23 cellular contexts compared by ENCODE assay signal in the genomic region with DNA sequence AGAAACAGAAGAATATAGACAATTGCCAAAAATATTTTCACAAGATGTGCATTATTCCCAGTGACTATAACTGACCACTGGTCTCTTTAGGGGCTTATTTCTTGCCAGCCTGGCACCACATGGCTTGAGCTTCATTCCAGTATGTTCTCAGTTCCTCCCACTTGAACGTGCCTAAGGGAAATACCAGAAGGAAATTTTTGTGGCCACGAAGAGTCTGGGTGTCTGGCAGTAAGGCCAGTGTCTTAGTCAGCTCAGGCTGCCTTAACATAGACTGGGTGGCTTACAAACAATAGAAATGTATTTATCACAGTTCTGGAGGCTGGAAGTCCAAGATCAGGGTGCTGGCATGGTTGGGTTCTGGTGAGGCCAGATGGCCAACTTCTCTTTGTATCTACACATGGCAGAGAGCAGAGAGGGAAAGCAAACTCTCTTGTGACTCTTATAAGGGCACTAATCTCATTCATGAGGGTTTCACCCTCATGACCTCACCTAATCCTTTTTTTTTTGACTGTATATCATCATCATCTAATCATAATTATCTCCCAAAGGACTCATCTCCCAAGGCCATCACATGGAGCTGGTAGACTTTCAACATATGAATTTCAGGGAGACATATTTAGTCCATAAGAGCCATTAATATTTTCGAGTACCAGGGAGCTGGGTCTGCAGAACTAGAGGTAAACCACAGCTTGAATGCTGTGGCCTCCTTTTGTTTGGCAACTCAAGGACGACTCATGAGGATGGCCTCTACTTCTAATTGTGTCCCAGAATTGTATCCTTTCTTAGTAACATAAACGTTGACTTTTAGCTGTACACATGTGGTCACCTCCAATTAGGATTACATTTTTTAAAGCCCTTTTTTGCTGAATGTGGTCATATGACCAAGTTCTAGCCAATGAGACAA. TPM values are rescaled to one million over a fixed set of nuclear protein-coding genes. Genes with fewer than 3 reads are reported as not detected.
DNase-seq lines count a peak whose midpoint lies in the region; ATAC-seq, FAIRE-seq and TF ChIP-seq lines count a peak whose summit lies in the region.
"Had no signal": no experiment of that assay in that cellular context is flagged by ENCODE, and none has a peak within 500 bp of the region (broad histone marks: within the 10 kb centered on the region; RNA-seq: fewer than 3 reads in every experiment).

No MANE protein-coding gene starts in this region.

- DNase-seq in AG04449 (ENCODE audit: low read depth, low spot score), result peak; percentile 16
- peak; percentile 51 for DNase-seq in IMR-90
- DNase-seq in bronchial epithelial cell (ENCODE audit: low read depth), result peak; percentile 61
- DNase-seq in keratinocyte (ENCODE audit: low read depth, low spot score), result no peak
- DNase-seq in left colon, result no peak
- no peak for DNase-seq in endothelial cell (ENCODE audit: low spot score)
- DNase-seq in GM12892 (ENCODE audit: insufficient read length), result no peak
- no peak for DNase-seq in DMS 273 (lab: John Stamatoyannopoulos, UW; ENCODE audit: unreplicated experiment)
- DNase-seq: activated CD4-positive, alpha-beta T cell treated with anti-CD3 and anti-CD28 coated beads, Interleukin-2, amount 10 ng/mL, durations not matched to agents 7 days and 5 days; activated gamma-delta T cell; adrenal gland; DMS 273 treated with DMSO at 0.1 percent for 48 hours; effector CD8-positive, alpha-beta T cell; NCI-H1105 treated with DMSO at 0.1 percent for 48 hours; NCI-H526; stimulated activated CD4-positive, alpha-beta T cell treated with anti-CD3 and anti-CD28 coated beads, Interleukin-12 subunit alpha, Interleukin-12 subunit beta, amount 100 ng/mL, for 4 hours had no signal

- no peak overlapping the region for H3K9ac ChIP-seq in IMR-90 (ENCODE audit: low read depth, low read length)
- H3K9ac ChIP-seq in keratinocyte (ENCODE audit: control insufficient read depth, extremely low read depth, insufficient read depth, low read length), result no peak overlapping the region
- H3K9ac ChIP-seq: KMS-11 had no signal

- H3K4me1 Mint-ChIP-seq in endothelial cell (ENCODE audit: unreplicated experiment), result peaks cover 3% of the 10 kb centered on the region
- H3K4me1 Mint-ChIP-seq: activated CD4-positive, alpha-beta T cell treated with anti-CD3 and anti-CD28 coated beads, Interleukin-2, amount 10 ng/mL, durations not matched to agents 7 days and 5 days; mesothelial cell of epicardium had no signal

- peaks cover 3% of the 10 kb centered on the region for H3K27me3 Mint-ChIP-seq in endothelial cell (ENCODE audit: unreplicated experiment)

- H3K27ac Mint-ChIP-seq in endothelial cell (ENCODE audit: unreplicated experiment), result no peak overlapping the region
- H3K27ac Mint-ChIP-seq: activated CD4-positive, alpha-beta T cell treated with anti-CD3 and anti-CD28 coated beads, Interleukin-2, amount 10 ng/mL, durations not matched to agents 7 days and 5 days; mesothelial cell of epicardium had no signal

- H3K4me3 ChIP-seq in AG04449 (ENCODE audit: low read depth, low read length) (no peak overlapping the region), IMR-90 (ENCODE audit: insufficient read depth, low read depth, low read length) (no peak overlapping the region), bronchial epithelial cell (ENCODE audit: low read depth, low read length) (no peak overlapping the region), keratinocyte (ENCODE audit: control insufficient read depth in 2 of 3, extremely low read depth in 1 of 3, insufficient read depth in 2 of 3, low read depth in 1 of 3, low read length in 3 of 3) (no peak overlapping the region)
- H3K4me3 ChIP-seq: adrenal gland, hepatocyte, vagina had no signal

- FAIRE-seq in bronchial epithelial cell (lab: Jason Lieb, UNC), result no peak
- FAIRE-seq in keratinocyte (lab: Jason Lieb, UNC), result peak; percentile 56
- no peak for FAIRE-seq in GM12892 (lab: Jason Lieb, UNC)

- H3K9me3 ChIP-seq in IMR-90 (ENCODE audit: control insufficient read depth, insufficient read depth, low read length) (peaks cover 3% of the 10 kb centered on the region; the same call in 1 of the 2 replicates), keratinocyte (ENCODE audit: control insufficient read depth, low read depth, low read length) (peaks cover 2% of the 10 kb centered on the region)
- H3K9me3 ChIP-seq: adrenal gland, vagina had no signal

- H2AFZ ChIP-seq in IMR-90 (replicated peaks; ENCODE audit: low read length, poor library complexity) (no peak overlapping the region), keratinocyte (ENCODE audit: control insufficient read depth, low read length) (no peak overlapping the region)
- H2AFZ ChIP-seq: hepatocyte had no signal

- peaks cover 2% of the 10 kb centered on the region; the same call in 1 of the 2 replicates for H3K27me3 ChIP-seq in IMR-90 (ENCODE audit: control insufficient read depth, insufficient read depth, low read length)
- H3K27me3 ChIP-seq in bronchial epithelial cell (ENCODE audit: control insufficient read depth, insufficient read depth, low read length), result peaks cover 3% of the 10 kb centered on the region
- H3K27me3 ChIP-seq in keratinocyte (ENCODE audit: control insufficient read depth, extremely low read depth, insufficient read depth, low read length), result peaks cover 10% of the 10 kb centered on the region
- H3K27me3 ChIP-seq: vagina had no signal

- H3K56ac ChIP-seq in IMR-90 (ENCODE audit: extremely low read depth, insufficient read depth, low read length), result no peak overlapping the region

- CTCF ChIA-PET in AG04449 (lab: Yijun Ruan, JAX), result no interaction called here
- CTCF ChIA-PET in IMR-90 (lab: Yijun Ruan, JAX), result interaction anchor here (1.0 kb wide), 2 partner anchors 153 to 154 kb away, joined by 4 to 10 read pairs; no protein-coding TSS in a partner anchor

- H2BK5ac ChIP-seq in IMR-90 (ENCODE audit: low read depth, low read length, poor library complexity, severe bottlenecking), result no peak overlapping the region

- no peak overlapping the region for H2BK20ac ChIP-seq in IMR-90 (ENCODE audit: low read depth, low read length)

- no peak overlapping the region for H3K4ac ChIP-seq in IMR-90 (ENCODE audit: low read depth, low read length)

- no peaks in the 10 kb centered on the region for H3K9me1 ChIP-seq in IMR-90 (ENCODE audit: insufficient read depth, low read length)
- H3K9me1 ChIP-seq in keratinocyte (ENCODE audit: control insufficient read depth, extremely low read depth, insufficient read depth, low read length), result no peaks in the 10 kb centered on the region

- no peak for TF ChIP-seq RAD21 in IMR-90 (IDR thresholded peaks at IDR 0.05; ENCODE audit: low read length)

- ATAC-seq in IMR-90 (ENCODE audit: low read depth) (peak; percentile 40; the same call in 1 of the 2 replicates), left colon (no peak)
- ATAC-seq: Right ventricle myocardium inferior had no signal

- dilution Hi-C loops in IMR-90 (cut with HindIII; ENCODE audit: low sequenced_read_pairs, unreplicated experiment), result no loop called here
- dilution Hi-C loops in keratinocyte (cut with MboI; ENCODE audit: extremely low pct_ligation_motif_present, low sequenced_read_pairs), result no loop called here

- no peak overlapping the region for H4K5ac ChIP-seq in IMR-90 (ENCODE audit: low read depth, low read length)

- BruUV-seq in IMR-90 (replicated peaks; lab: Mats Ljungman, UMichigan), result no TSS peak

- POLR2A ChIA-PET in AG04449 (lab: Yijun Ruan, JAX), result no interaction called here
- POLR2A ChIA-PET in IMR-90 (lab: Charles Lee; ENCODE audit: unreplicated experiment), result no interaction called here

- TF ChIP-seq POLR2A in IMR-90 (IDR thresholded peaks at IDR 0.05; ENCODE audit: low read depth, low read length) (no peak), GM12892 (IDR thresholded peaks at IDR 0.05; ENCODE audit: low read depth, low read length) (no peak)

- H3K4me1 ChIP-seq in IMR-90 (ENCODE audit: control insufficient read depth, insufficient read depth, low read length), result peaks cover 3% of the 10 kb centered on the region
- H3K4me1 ChIP-seq in keratinocyte (ENCODE audit: control insufficient read depth, extremely low read depth, insufficient read depth, low read length), result peaks cover 5% of the 10 kb centered on the region
- H3K4me1 ChIP-seq: vagina had no signal

- no peaks in the 10 kb centered on the region for H4K20me1 ChIP-seq in IMR-90 (ENCODE audit: insufficient read depth, low read length)
- H4K20me1 ChIP-seq in keratinocyte (ENCODE audit: control insufficient read depth, extremely low read depth, insufficient read depth, low read length), result no peaks in the 10 kb centered on the region

- in situ Hi-C loops in IMR-90 (cut with MboI; ENCODE audit: low sequenced_read_pairs), result no loop called here

- H3K14ac ChIP-seq in IMR-90 (replicated peaks; ENCODE audit: low read depth, low read length), result no peak overlapping the region

- no peak overlapping the region for H3K4me3 Mint-ChIP-seq in endothelial cell (ENCODE audit: unreplicated experiment)
- H3K4me3 Mint-ChIP-seq: activated CD4-positive, alpha-beta T cell treated with anti-CD3 and anti-CD28 coated beads, Interleukin-2, amount 10 ng/mL, durations not matched to agents 7 days and 5 days; mesothelial cell of epicardium had no signal

- 60% methylated on average over 1 of the region's 5 CpGs; no CpG with 5 or more reads in 1 of the 2 experiments for WGBS in IMR-90 (ENCODE audit: extremely low coverage in 2 of 2, insufficient read length in 1 of 2), 2 experiments

- H3K79me2 ChIP-seq in keratinocyte (ENCODE audit: control insufficient read depth, insufficient read depth, low read length), result no peaks in the 10 kb centered on the region
- H3K79me2 ChIP-seq: hepatocyte had no signal

- intact Hi-C loops in IMR-90 (cut with micrococcal nuclease), result no loop called here
- intact Hi-C loops in left colon (cut with DNase I, micrococcal nuclease), result no loop called here

- no peak overlapping the region for H4K8ac ChIP-seq in IMR-90 (ENCODE audit: low read depth in 2 of 2, low read length in 2 of 2)

- H3K79me1 ChIP-seq in IMR-90 (ENCODE audit: low read depth in 1 of 2, low read length in 2 of 2), result no peaks in the 10 kb centered on the region

- no peak overlapping the region for H4K91ac ChIP-seq in IMR-90 (ENCODE audit: insufficient read depth, low read depth, low read length)

- no peak overlapping the region for H2BK15ac ChIP-seq in IMR-90 (ENCODE audit: low read depth, low read length)

- no peaks in the 10 kb centered on the region for H3K36me3 Mint-ChIP-seq in endothelial cell (ENCODE audit: low read depth, unreplicated experiment)
- H3K36me3 Mint-ChIP-seq: mesothelial cell of epicardium had no signal

- no peak overlapping the region for H3K18ac ChIP-seq in IMR-90 (ENCODE audit: low read depth, low read length)

- H2AK5ac ChIP-seq in IMR-90 (ENCODE audit: low read depth, low read length), result no peak overlapping the region

- no peaks in the 10 kb centered on the region for H3K9me3 Mint-ChIP-seq in endothelial cell (ENCODE audit: unreplicated experiment)
- H3K9me3 Mint-ChIP-seq: activated CD4-positive, alpha-beta T cell treated with anti-CD3 and anti-CD28 coated beads, Interleukin-2, amount 10 ng/mL, durations not matched to agents 7 days and 5 days had no signal

- no peak overlapping the region for H3K23ac ChIP-seq in IMR-90 (ENCODE audit: low read depth, low read length)

- H3K36me3 ChIP-seq in IMR-90 (ENCODE audit: control insufficient read depth, insufficient read depth, low read length) (no peaks in the 10 kb centered on the region), bronchial epithelial cell (ENCODE audit: control insufficient read depth, insufficient read depth, low read length) (no peaks in the 10 kb centered on the region), keratinocyte (ENCODE audit: control insufficient read depth in 2 of 2, extremely low read depth in 1 of 2, insufficient read depth in 2 of 2, low read length in 2 of 2) (no peaks in the 10 kb centered on the region)
- H3K36me3 ChIP-seq: adrenal gland, vagina had no signal

- H3K27ac ChIP-seq in IMR-90 (ENCODE audit: insufficient read depth, low read length) (no peak overlapping the region), keratinocyte (ENCODE audit: control insufficient read depth, insufficient read depth, low read length) (no peak overlapping the region)
- H3K27ac ChIP-seq: adrenal gland, C4-2B, hepatocyte, KMS-11, vagina had no signal

- H3K4me2 ChIP-seq in IMR-90 (ENCODE audit: low read depth, low read length) (no peak overlapping the region), keratinocyte (ENCODE audit: control insufficient read depth, extremely low read depth, insufficient read depth, low read depth, low read length) (no peak overlapping the region)
- H3K4me2 ChIP-seq: hepatocyte, KMS-11 had no signal

- H2AK9ac ChIP-seq in IMR-90 (replicated peaks; ENCODE audit: low read depth, low read length, poor library complexity), result no peak overlapping the region

- H2BK120ac ChIP-seq in IMR-90 (ENCODE audit: low read depth, low read length), result no peak overlapping the region

- TF ChIP-seq CTCF in AG04449 (IDR thresholded peaks at IDR 0.05; ENCODE audit: insufficient read depth, low read length, missing control alignments) (no peak), IMR-90 (conservative IDR thresholded peaks at IDR 0.05; ENCODE audit: low read depth, low read length) (no peak), bronchial epithelial cell (IDR thresholded peaks at IDR 0.05; ENCODE audit: insufficient read depth, low read length, severe bottlenecking) (no peak), keratinocyte (optimal IDR thresholded peaks at IDR 0.05 in 1 of 3, IDR thresholded peaks at IDR 0.05 in 1 of 3, conservative IDR thresholded peaks at IDR 0.05 in 1 of 3; ENCODE audit: extremely low read depth in 1 of 3, insufficient read depth in 2 of 3, low read length in 3 of 3) (no peak), endothelial cell (IDR thresholded peaks at IDR 0.05; ENCODE audit: unreplicated experiment) (no peak)

RNA-seq across cellular contexts. Expression of a gene that starts 5.1 kb away (rescaled TPM):
- total RNA-seq in IMR-90 (2012; rRNA removed), result 0.90 and 1.1 TPM in 2 replicates
- 3.2 and 4.1 TPM in 2 replicates for polyA plus RNA-seq in IMR-90 (2012; rRNA removed)
- polyA plus RNA-seq in IMR-90 (2012; cell fraction: cytosol; rRNA removed), result 7.7 and 8.9 TPM in 2 replicates
- 4.5 and 4.7 TPM in 2 replicates for polyA plus RNA-seq in IMR-90 (2012; cell fraction: nucleus; rRNA removed; ENCODE audit: low replicate concordance)
- 10.8 and 16.3 TPM in 2 replicates for total RNA-seq in bronchial epithelial cell
- 2.0 to 18.8 TPM (median 6.0 TPM) in 3 replicates for polyA plus RNA-seq in keratinocyte
- polyA plus RNA-seq in keratinocyte (2011; ENCODE audit: low read depth), result 4.6 TPM
- 5.2 and 5.4 TPM in 2 replicates for polyA plus RNA-seq in keratinocyte (2011; cell fraction: cytosol; rRNA removed)
- polyA plus RNA-seq in keratinocyte (2011; cell fraction: nucleus; rRNA removed), result 11.8 and 12.0 TPM in 2 replicates
- polyA plus RNA-seq in keratinocyte (2012; ENCODE audit: low replicate concordance), result 3.5 and 15.6 TPM in 2 replicates
- polyA minus RNA-seq in keratinocyte, result 2.2 to 15.8 TPM (median 4.3 TPM) in 3 replicates
- 8.4 TPM for polyA minus RNA-seq in keratinocyte (2011; cell fraction: cytosol; rRNA and poly(A)+ RNA removed)
- 10.7 and 12.2 TPM in 2 replicates for polyA minus RNA-seq in keratinocyte (2011; cell fraction: nucleus; rRNA and poly(A)+ RNA removed)
- under 1 TPM; 0.55 to 0.89 TPM for total RNA-seq in left colon
- total RNA-seq in endothelial cell (ENCODE audit: unreplicated experiment), result 0.38 TPM
- polyA plus RNA-seq in GM12892 (2012; ENCODE audit: missing spikeins), result not detected
- total RNA-seq: A673; activated CD4-positive, alpha-beta T cell treated with anti-CD3 and anti-CD28 coated beads, Interleukin-2, amount 10 ng/mL, durations not matched to agents 7 days and 5 days had no signal

Comparison
In these comparisons a context has a peak if more than half of its experiments do, and no peak if none do; other contexts are left out.
1. DNase-seq: peak in AG04449 (single experiment), IMR-90 (single experiment) and bronchial epithelial cell (single experiment); none in keratinocyte (single experiment), left colon (0 of 2), endothelial cell (single experiment), GM12892 (single experiment) and DMS 273 (single experiment).